In genomic region chr12:47783024-47783755, GRCh38 we compare ENCODE assay signal across 1 cellular context.
TF ChIP-seq lines count a peak whose summit lies in the region.

No MANE protein-coding gene starts in this region.

TF ChIP-seq in GM23338, 12 proteins besides CTCF, POLR2A, EP300 and RAD21 (continued from another document):
- no peak for TF ChIP-seq ZNF114 (CRISPR knock-in tag; IDR thresholded peaks at IDR 0.05)
- no peak for TF ChIP-seq REST (IDR thresholded peaks at IDR 0.05; ENCODE audit: unreplicated experiment)
- no peak for TF ChIP-seq EZH2 (IDR thresholded peaks at IDR 0.05; ENCODE audit: low read depth, unreplicated experiment)
- TF ChIP-seq ZNF331 (CRISPR knock-in tag; IDR thresholded peaks at IDR 0.05; ENCODE audit: low read depth): no peak
- TF ChIP-seq ZNF462 (CRISPR knock-in tag; IDR thresholded peaks at IDR 0.05): no peak
- TF ChIP-seq NANOG (IDR thresholded peaks at IDR 0.05; ENCODE audit: borderline replicate concordance): no peak
